ENCODE assay signal across 1 cellular context in the genomic region with DNA sequence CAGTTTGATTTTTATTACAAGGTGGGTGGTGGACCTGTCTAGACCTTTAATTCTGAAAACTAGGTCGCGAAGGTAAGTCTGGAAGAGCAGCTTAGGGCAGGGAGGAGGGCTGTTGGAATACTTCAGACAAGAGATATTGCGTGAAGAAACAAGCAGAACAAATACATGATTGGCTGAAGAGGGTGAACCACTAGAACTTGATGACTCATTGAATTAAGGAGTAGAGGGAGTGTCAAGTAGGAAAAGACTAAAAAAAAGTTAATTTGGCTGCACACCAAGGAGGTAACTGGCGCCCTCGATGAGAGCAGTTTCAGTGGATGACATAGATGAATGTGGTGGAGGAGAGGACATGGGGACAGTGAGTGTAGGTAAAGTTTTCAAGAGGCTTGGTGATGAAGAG.
TF ChIP-seq lines count a peak whose summit lies in the region.

No MANE protein-coding gene starts in this region.

TF ChIP-seq in A549, 52 proteins besides CTCF, POLR2A, EP300 and RAD21 (continued from another document):
- TF ChIP-seq, protein P1, sequence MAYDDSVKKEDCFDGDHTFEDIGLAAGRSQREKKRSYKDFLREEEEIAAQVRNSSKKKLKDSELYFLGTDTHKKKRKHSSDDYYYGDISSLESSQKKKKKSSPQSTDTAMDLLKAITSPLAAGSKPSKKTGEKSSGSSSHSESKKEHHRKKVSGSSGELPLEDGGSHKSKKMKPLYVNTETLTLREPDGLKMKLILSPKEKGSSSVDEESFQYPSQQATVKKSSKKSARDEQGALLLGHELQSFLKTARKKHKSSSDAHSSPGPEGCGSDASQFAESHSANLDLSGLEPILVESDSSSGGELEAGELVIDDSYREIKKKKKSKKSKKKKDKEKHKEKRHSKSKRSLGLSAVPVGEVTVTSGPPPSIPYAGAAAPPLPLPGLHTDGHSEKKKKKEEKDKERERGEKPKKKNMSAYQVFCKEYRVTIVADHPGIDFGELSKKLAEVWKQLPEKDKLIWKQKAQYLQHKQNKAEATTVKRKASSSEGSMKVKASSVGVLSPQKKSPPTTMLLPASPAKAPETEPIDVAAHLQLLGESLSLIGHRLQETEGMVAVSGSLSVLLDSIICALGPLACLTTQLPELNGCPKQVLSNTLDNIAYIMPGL (CRISPR knock-in tag; IDR thresholded peaks at IDR 0.05; ENCODE audit: borderline replicate concordance) = no peak
- TF ChIP-seq CHD2 (IDR thresholded peaks at IDR 0.05; ENCODE audit: low read length, partially characterized antibody) (no peak), MAFK (IDR thresholded peaks at IDR 0.05; ENCODE audit: partially characterized antibody) (peak; percentile 14), GATA3 (IDR thresholded peaks at IDR 0.05; ENCODE audit: borderline replicate concordance) (no peak), FOSB (CRISPR knock-in tag; IDR thresholded peaks at IDR 0.05) (no peak), HDAC2 (IDR thresholded peaks at IDR 0.05) (no peak), CHD4 (IDR thresholded peaks at IDR 0.05; ENCODE audit: borderline replicate concordance) (no peak), ZC3H11A (IDR thresholded peaks at IDR 0.05) (no peak)
TF ChIP-seq in A549: peak in this region for 2.
